ENCODE assay signal across 29 cellular contexts in the genomic region with DNA sequence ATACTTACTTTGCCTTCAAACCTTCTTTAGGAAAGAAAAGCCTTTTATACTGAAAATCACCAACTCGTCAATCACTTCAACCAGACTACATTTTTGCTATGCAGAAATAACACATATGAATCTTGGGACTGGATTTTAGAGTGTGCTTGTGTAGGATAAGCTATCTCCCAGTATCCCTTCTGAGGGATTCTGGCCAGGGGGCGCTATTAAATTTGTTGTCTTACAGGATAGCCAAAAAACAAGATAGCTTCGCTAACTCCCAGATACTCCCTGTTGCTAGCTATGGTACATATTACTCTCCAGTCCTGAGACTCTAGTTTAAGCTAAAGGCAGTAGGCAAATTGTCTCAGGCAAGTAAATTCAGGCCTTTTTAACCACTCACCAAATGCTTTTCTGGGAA.
DNase-seq lines count a peak whose midpoint lies in the region; ATAC-seq and TF ChIP-seq lines count a peak whose summit lies in the region.
"Had no signal": no experiment of that assay in that cellular context is flagged by ENCODE, and none has a peak within 500 bp of the region (broad histone marks: within the 10 kb centered on the region; RNA-seq: fewer than 3 reads in every experiment).

No MANE protein-coding gene starts in this region.

- no peaks in the 10 kb centered on the region for H3K79me2 ChIP-seq in OCI-LY3 (ENCODE audit: low read length)

- H3K4me1 ChIP-seq in OCI-LY3 (ENCODE audit: low read length) (no peaks in the 10 kb centered on the region), iPS DF 6.9 (ENCODE audit: control insufficient read depth, insufficient read depth, low read length) (no peaks in the 10 kb centered on the region)
- H3K4me1 ChIP-seq: prostate gland, sigmoid colon, transverse colon had no signal

- no peaks in the 10 kb centered on the region for H4K20me1 ChIP-seq in OCI-LY3 (ENCODE audit: insufficient read depth, low read length)

- H3K36me3 ChIP-seq in H7 (replicated peaks; ENCODE audit: control insufficient read depth, insufficient read depth, low read length) (no peaks in the 10 kb centered on the region), OCI-LY3 (replicated peaks; ENCODE audit: low read depth, low read length) (no peaks in the 10 kb centered on the region), iPS DF 6.9 (ENCODE audit: control insufficient read depth, insufficient read depth, low read length) (no peaks in the 10 kb centered on the region)
- H3K36me3 ChIP-seq: prostate gland, sigmoid colon, transverse colon had no signal

- DNase-seq in H7 (peak; percentile 4), iPS DF 6.9 (ENCODE audit: low read depth, low spot score) (peak; percentile 2), NCI-H146 (lab: John Stamatoyannopoulos, UW) (no peak), SW 1271 (lab: John Stamatoyannopoulos, UW) (no peak)
- DNase-seq: activated CD4-positive, alpha-beta T cell treated with anti-CD3 and anti-CD28 coated beads for 1 hour; activated CD8-positive, alpha-beta T cell treated with anti-CD3 and anti-CD28 coated beads, Interleukin-2, amount 10 ng/mL, durations not matched to agents 7 days and 5 days; activated effector memory CD4-positive, alpha-beta T cell treated with Interleukin-2 at 50 U/mL for 16 hours; activated naive CD8-positive, alpha-beta T cell treated with anti-CD3 and anti-CD28 coated beads, Interleukin-2, amount 10 ng/mL, durations not matched to agents 7 days and 5 days; activated T-cell treated with anti-CD3 and anti-CD28 coated beads for 4 hours; CD8-positive, alpha-beta T cell; cerebellar nuclear complex; DMS79; head of caudate nucleus; left colon; NCI-H187; NCI-H2227 treated with DMSO at 0.1 percent for 48 hours; NCI-H748 treated with DMSO at 0.1 percent for 48 hours; SHP77; sigmoid colon; stimulated activated CD8-positive, alpha-beta memory T cell treated with anti-CD3 and anti-CD28 coated beads, Interleukin-4, amount 100 ng/mL, for 48 hours; T-helper 1 cell; transverse colon had no signal

- no CpG with 5 or more reads among the region's 3 CpGs for WGBS in iPS DF 6.9 (ENCODE audit: insufficient coverage, insufficient read length)

- H2AFZ ChIP-seq in OCI-LY3 (ENCODE audit: low read depth, low read length) = no peak overlapping the region
- H2AFZ ChIP-seq: PC-9 had no signal

- H3K27me3 ChIP-seq in H7 (ENCODE audit: control insufficient read depth, insufficient read depth, low read length) = no peaks in the 10 kb centered on the region
- H3K27me3 ChIP-seq in OCI-LY3 (ENCODE audit: low read depth, low read length) = no peaks in the 10 kb centered on the region
- no peaks in the 10 kb centered on the region for H3K27me3 ChIP-seq in iPS DF 6.9 (ENCODE audit: control insufficient read depth, insufficient read depth, low read length)
- H3K27me3 ChIP-seq: sigmoid colon, transverse colon had no signal

- no peak overlapping the region for H3K4me2 ChIP-seq in OCI-LY3 (ENCODE audit: low read length)

- TF ChIP-seq CTCF in C4-2B (conservative IDR thresholded peaks at IDR 0.05) (peak; percentile 22), OCI-LY3 (IDR thresholded peaks at IDR 0.05; ENCODE audit: low read depth, low read length) (0 out of 2 replicates have a peak, but pooled peaks have one; percentile 6)

- ATAC-seq in GM21526 (IDR thresholded peaks at IDR 0.05; ENCODE audit: low FRiP score, unreplicated experiment) (no peak), HG03565 (IDR thresholded peaks at IDR 0.05; ENCODE audit: unreplicated experiment) (no peak)
- ATAC-seq: activated CD8-positive, alpha-beta T cell treated with anti-CD3 and anti-CD28 coated beads, Interleukin-2, amount 10 ng/mL, durations not matched to agents 7 days and 5 days; CD8-positive, alpha-beta T cell; left colon had no signal

- H3K4me3 ChIP-seq in H7 (ENCODE audit: insufficient read depth, low read depth, low read length) (no peak overlapping the region), OCI-LY3 (ENCODE audit: low read length) (no peak overlapping the region), iPS DF 6.9 (ENCODE audit: low read length) (no peak overlapping the region)
- H3K4me3 ChIP-seq: prostate gland, sigmoid colon, transverse colon had no signal

- H3K9ac ChIP-seq in OCI-LY3 (ENCODE audit: low read length) = no peak overlapping the region

- H3K9me3 ChIP-seq in OCI-LY3 (ENCODE audit: insufficient read depth, low read length) (no peaks in the 10 kb centered on the region), iPS DF 6.9 (ENCODE audit: control insufficient read depth, insufficient read depth, low read length) (no peaks in the 10 kb centered on the region)
- H3K9me3 ChIP-seq: prostate gland, sigmoid colon, transverse colon had no signal

- H3K27ac ChIP-seq in C4-2B (no peak overlapping the region), OCI-LY3 (ENCODE audit: low read length) (no peak overlapping the region), iPS DF 6.9 (ENCODE audit: low read length) (no peak overlapping the region)
- H3K27ac ChIP-seq: epithelial cell of prostate, PC-9, prostate gland, sigmoid colon, transverse colon had no signal

Comparison
In these comparisons a context has a peak if more than half of its experiments do, and no peak if none do; other contexts are left out.
1. DNase-seq: peak in H7 (single experiment) and iPS DF 6.9 (single experiment); none in NCI-H146 (single experiment) and SW 1271 (0 of 2).